Comparison of ENCODE assay signal across 8 cellular contexts in the genomic region with DNA sequence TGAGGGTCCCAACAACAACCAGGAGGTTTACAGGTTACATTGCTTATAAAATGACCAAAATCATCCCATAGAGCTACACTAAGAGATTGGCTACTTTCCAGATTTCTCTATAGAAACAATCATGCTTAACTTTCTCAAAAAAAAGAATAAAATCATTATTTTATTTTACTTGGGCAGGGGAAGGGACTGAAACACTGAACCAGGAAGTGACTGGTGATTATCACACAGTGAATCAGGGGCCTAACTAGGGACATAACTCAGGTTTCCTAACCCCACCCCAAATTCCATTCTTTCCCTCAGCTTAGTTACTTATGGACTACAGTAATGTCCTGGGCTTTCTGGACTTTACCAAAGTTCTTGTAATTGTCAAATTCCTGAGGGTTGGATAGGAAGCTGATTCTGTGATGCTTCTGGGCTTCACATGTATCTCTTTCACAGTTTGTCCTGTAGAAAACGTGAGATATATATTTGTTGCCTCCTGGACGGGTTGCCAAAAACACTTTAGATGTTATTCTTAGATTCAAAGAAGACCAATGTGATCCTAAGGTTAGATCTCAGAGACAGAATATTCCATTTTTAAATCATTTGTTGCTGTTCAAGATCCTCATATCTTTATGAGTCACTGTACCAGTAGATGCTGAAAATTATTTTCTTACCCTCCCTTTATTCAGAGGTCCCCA. TPM values are rescaled to one million over a fixed set of nuclear protein-coding genes. Genes with fewer than 3 reads are reported as not detected.
DNase-seq lines count a peak whose midpoint lies in the region; ATAC-seq and TF ChIP-seq lines count a peak whose summit lies in the region.
"Not testable (repeated sequence)": the region's sequence is repeated elsewhere in the genome, so short reads cannot be mapped to it uniquely, and the experiment has no call there.

No MANE protein-coding gene starts in this region.

- not testable (repeated sequence) for H3K4me1 ChIP-seq in Peyer's patch, colonic mucosa
- H3K4me1 ChIP-seq in left ventricle myocardium inferior = peaks cover 24% of the 10 kb centered on the region
- peaks cover 6 to 29% (median 16%) of the 10 kb centered on the region in 4 donors for H3K4me1 ChIP-seq in stomach

- not testable (repeated sequence) for TF ChIP-seq POLR2A in Peyer's patch (IDR thresholded peaks at IDR 0.05); stomach (IDR thresholded peaks at IDR 0.05)

- H3K27me3 Mint-ChIP-seq in CD4-positive, alpha-beta T cell; activated T-cell treated with anti-CD3 and anti-CD28 coated beads, Interleukin-2, amount 50 U/mL, for 24 hours; natural killer cell (ENCODE audit: low read depth in 2 of 2): not testable (repeated sequence)

- H3K4me3 Mint-ChIP-seq in CD4-positive, alpha-beta T cell; activated T-cell treated with anti-CD3 and anti-CD28 coated beads, Interleukin-2, amount 50 U/mL, for 24 hours; natural killer cell: not testable (repeated sequence)

- POLR2A ChIA-PET in CD4-positive, alpha-beta T cell (lab: Charles Lee) = not testable (repeated sequence)

- not testable (repeated sequence) for H3K36me3 ChIP-seq in Peyer's patch, colonic mucosa, left ventricle myocardium inferior, stomach

- not testable (repeated sequence) for H3K27ac Mint-ChIP-seq in CD4-positive, alpha-beta T cell; natural killer cell
- peak overlapping the region; percentile 84 for H3K27ac Mint-ChIP-seq in activated T-cell treated with anti-CD3 and anti-CD28 coated beads, Interleukin-2, amount 50 U/mL, for 24 hours

- CTCF ChIA-PET in CD4-positive, alpha-beta T cell (lab: Charles Lee) = not testable (repeated sequence)

- not testable (repeated sequence) for H3K9me3 Mint-ChIP-seq in CD4-positive, alpha-beta T cell; activated T-cell treated with anti-CD3 and anti-CD28 coated beads, Interleukin-2, amount 50 U/mL, for 24 hours; natural killer cell

- not testable (repeated sequence) for H3K27me3 ChIP-seq in CD4-positive, alpha-beta T cell (ENCODE audit: control insufficient read depth, insufficient read depth, low read length); HL-60 (ENCODE audit: insufficient read depth, poor library complexity, severe bottlenecking); Peyer's patch; colonic mucosa; left ventricle myocardium inferior (ENCODE audit: low read depth); stomach

- H3K27ac ChIP-seq in CD4-positive, alpha-beta T cell (ENCODE audit: low read depth, low read length) = not testable (repeated sequence)
- H3K27ac ChIP-seq in HL-60 (replicated peaks) = peak overlapping the region; percentile 45; the same call in 1 of the 2 replicates
- peak overlapping the region in 3 of 4 donors; percentile 40 to 71 (median 60) for H3K27ac ChIP-seq in Peyer's patch
- H3K27ac ChIP-seq in colonic mucosa = peak overlapping the region; percentile 74
- peak overlapping the region; percentile 61 for H3K27ac ChIP-seq in left ventricle myocardium inferior (replicated peaks)
- peak overlapping the region in 4 of 5 donors; percentile 67 to 79 (median 74) for H3K27ac ChIP-seq in stomach

- H3K9ac ChIP-seq in colonic mucosa (ENCODE audit: low read depth in 2 of 2, low read length in 2 of 2) = not testable (repeated sequence)

- not testable (repeated sequence) for H3K9me3 ChIP-seq in CD4-positive, alpha-beta T cell (ENCODE audit: control insufficient read depth, low read length); Peyer's patch; colonic mucosa; left ventricle myocardium inferior (replicated peaks); stomach

- WGBS in stomach, 5 donors = 46 to 68% (median 49%) methylated on average over 2 of the region's 2 CpGs

- intact Hi-C loops in CD4-positive, alpha-beta T cell (cut with DNase I, micrococcal nuclease); colonic mucosa (cut with DNase I); left ventricle myocardium inferior (cut with micrococcal nuclease); natural killer cell (cut with micrococcal nuclease); stomach (cut with DNase I; ENCODE audit: low total_unique reads): not testable (repeated sequence)

- H3K4me1 Mint-ChIP-seq in CD4-positive, alpha-beta T cell (ENCODE audit: low read depth); natural killer cell: not testable (repeated sequence)
- H3K4me1 Mint-ChIP-seq in activated T-cell treated with anti-CD3 and anti-CD28 coated beads, Interleukin-2, amount 50 U/mL, for 24 hours (ENCODE audit: low read depth) = peaks cover 18% of the 10 kb centered on the region

- DNase-seq in CD4-positive, alpha-beta T cell; HL-60 (ENCODE audit: low read depth in 1 of 2, low spot score in 1 of 2); Peyer's patch; activated T-cell treated with anti-CD3 and anti-CD28 coated beads, Interleukin-2, amount 50 U/mL, for 24 hours; colonic mucosa; left ventricle myocardium inferior; natural killer cell; stomach: not testable (repeated sequence)

- H3K36me3 Mint-ChIP-seq in CD4-positive, alpha-beta T cell (ENCODE audit: low read depth); activated T-cell treated with anti-CD3 and anti-CD28 coated beads, Interleukin-2, amount 50 U/mL, for 24 hours (ENCODE audit: low read depth); natural killer cell: not testable (repeated sequence)

- TF ChIP-seq CTCF in CD4-positive, alpha-beta T cell (IDR thresholded peaks at IDR 0.05); HL-60 (IDR thresholded peaks at IDR 0.05; ENCODE audit: insufficient read depth, low read length); Peyer's patch (IDR thresholded peaks at IDR 0.05); colonic mucosa (IDR thresholded peaks at IDR 0.05); left ventricle myocardium inferior (IDR thresholded peaks at IDR 0.05; ENCODE audit: borderline replicate concordance); natural killer cell (IDR thresholded peaks at IDR 0.05); stomach (IDR thresholded peaks at IDR 0.05): not testable (repeated sequence)

- ATAC-seq in CD4-positive, alpha-beta T cell (ENCODE audit: poor library complexity) = peak; percentile 43
- ATAC-seq in natural killer cell = peak in 2 of 3 donors; percentile 38 to 42

- not testable (repeated sequence) for TF ChIP-seq EP300 in stomach (IDR thresholded peaks at IDR 0.05)

- not testable (repeated sequence) for H3K4me3 ChIP-seq in HL-60 (replicated peaks; ENCODE audit: insufficient read depth, low read length); Peyer's patch; colonic mucosa; left ventricle myocardium inferior; stomach

RNA-seq across cellular contexts. Expression of a gene that starts 28.0 kb away (rescaled TPM):
- total RNA-seq in CD4-positive, alpha-beta T cell = 10 to 100 TPM; 77.3 to 80.7 TPM
- total RNA-seq in Peyer's patch (100 to 1,000 TPM; 124 to 207 (median 165) TPM), colonic mucosa (100 to 1,000 TPM; 122 to 177 TPM), left ventricle myocardium inferior (72.1 TPM), natural killer cell (100 to 1,000 TPM; 139 to 168 (median 153) TPM), stomach (100 to 1,000 TPM; 114 to 243 (median 157) TPM)
- 10 to 100 TPM; 19.9 to 31.2 (median 22.9) TPM for polyA plus RNA-seq in stomach
